Comparison of ENCODE assay signal across 11 cellular contexts in genomic region chr6:37260063-37260843, GRCh38. TPM values are rescaled to one million over a fixed set of nuclear protein-coding genes. Genes with fewer than 3 reads are reported as not detected.
DNase-seq lines count a peak whose midpoint lies in the region; ATAC-seq and TF ChIP-seq lines count a peak whose summit lies in the region.
"Had no signal": no experiment of that assay in that cellular context is flagged by ENCODE, and none has a peak within 500 bp of the region (broad histone marks: within the 10 kb centered on the region; RNA-seq: fewer than 3 reads in every experiment).

No MANE protein-coding gene starts in this region.

- H3K27me3 Mint-ChIP-seq in CD8-positive, alpha-beta T cell (ENCODE audit: low read depth), result no peaks in the 10 kb centered on the region
- H3K27me3 Mint-ChIP-seq in T-helper 2 cell treated with Interferon-gamma antibody and Interleukin-4, amounts not matched to agents 5 μg/mL and 100 μg/mL, for 36 hours (ENCODE audit: low read depth), result no peaks in the 10 kb centered on the region

- peak overlapping the region; percentile 99 for H3K9ac ChIP-seq in mesenchymal stem cell (ENCODE audit: low read length)

- no peak overlapping the region for H4K8ac ChIP-seq in mesenchymal stem cell (ENCODE audit: low read length)

- H3K27me3 ChIP-seq in CD8-positive, alpha-beta T cell (ENCODE audit: insufficient read depth, low read length), result no peaks in the 10 kb centered on the region
- H3K27me3 ChIP-seq in mesenchymal stem cell (ENCODE audit: control insufficient read depth in 1 of 2, insufficient read depth in 1 of 2, low read length in 2 of 2) (no peaks in the 10 kb centered on the region), stomach (no peaks in the 10 kb centered on the region), spleen (replicated peaks in 1 of 7) (no peaks in the 10 kb centered on the region)

- peaks cover 24% of the 10 kb centered on the region for H3K4me1 ChIP-seq in CD8-positive, alpha-beta T cell (ENCODE audit: insufficient read depth, low read length)
- H3K4me1 ChIP-seq in mesenchymal stem cell (ENCODE audit: control insufficient read depth, insufficient read depth, low read depth, low read length), result peaks cover 2% of the 10 kb centered on the region
- peaks cover 14 to 64% (median 44%) of the 10 kb centered on the region in 4 donors for H3K4me1 ChIP-seq in stomach
- H3K4me1 ChIP-seq in spleen, result peaks cover 13 to 66% (median 34%) of the 10 kb centered on the region in 6 donors

- no peak overlapping the region for H2BK15ac ChIP-seq in mesenchymal stem cell (ENCODE audit: low read depth, poor library complexity, severe bottlenecking)

- no peak overlapping the region for H3K27ac ChIP-seq in CD8-positive, alpha-beta T cell (ENCODE audit: low read depth, low read length)
- no peak overlapping the region for H3K27ac ChIP-seq in mesenchymal stem cell (ENCODE audit: low read length, poor library complexity, severe bottlenecking)
- H3K27ac ChIP-seq in stomach, result peak overlapping the region in 1 of 5 donors; percentile 91
- peak overlapping the region in 4 of 8 donors; percentile 20 to 94 (median 92) for H3K27ac ChIP-seq in spleen
- H3K27ac ChIP-seq: gastroesophageal sphincter had no signal

- H3K4me2 ChIP-seq in mesenchymal stem cell (ENCODE audit: low read length, poor library complexity, severe bottlenecking), result no peak overlapping the region

- TF ChIP-seq EP300 in stomach (IDR thresholded peaks at IDR 0.05), result no peak

- H3K4me3 Mint-ChIP-seq in CD8-positive, alpha-beta T cell, result peak overlapping the region; percentile 5
- H3K4me3 Mint-ChIP-seq in T-helper 2 cell treated with Interferon-gamma antibody and Interleukin-4, amounts not matched to agents 5 μg/mL and 100 μg/mL, for 36 hours, result peak overlapping the region; percentile 96

- no peak for DNase-seq in CD8-positive, alpha-beta T cell
- peak; percentile 16 for DNase-seq in T-helper 2 cell treated with Interferon-gamma antibody and Interleukin-4, amounts not matched to agents 5 μg/mL and 100 μg/mL, for 36 hours (ENCODE audit: low spot score)
- DNase-seq in mesenchymal stem cell (no peak), EL (no peak), stomach (no peak), spleen (no peak)
- DNase-seq: activated CD4-positive, CD25-positive, alpha-beta regulatory T cell; NCI-H2227 treated with DMSO at 0.1 percent for 48 hours; stimulated activated CD4-positive, alpha-beta T cell treated with anti-CD3 and anti-CD28 coated beads, Interleukin-12 subunit alpha, Interleukin-12 subunit beta, amount 100 ng/mL, for 4 hours had no signal

- POLR2A ChIA-PET in CD8-positive, alpha-beta T cell (lab: Charles Lee), result no interaction called here

- no peak overlapping the region for H2BK120ac ChIP-seq in mesenchymal stem cell (ENCODE audit: low read depth, low read length)

- no peak for ATAC-seq in CD8-positive, alpha-beta T cell
- no peak for ATAC-seq in GM18505 (IDR thresholded peaks at IDR 0.05; ENCODE audit: unreplicated experiment)
- ATAC-seq: gastroesophageal sphincter had no signal

- CTCF ChIA-PET in CD8-positive, alpha-beta T cell (lab: Charles Lee), result interaction anchor here (1.0 to 2.6 kb wide), 3 partner anchors 50 to 375 kb away, joined by 3 to 6 read pairs (median 4); partner anchors contain the start of gene C6orf89

- intact Hi-C loops in CD8-positive, alpha-beta T cell (cut with DNase I, micrococcal nuclease), result no loop called here
- intact Hi-C loops in stomach (cut with DNase I; ENCODE audit: low total_unique reads), result no loop called here
- intact Hi-C loops in spleen (cut with DNase I; ENCODE audit: low total_unique reads), result no loop called here

- H4K91ac ChIP-seq in mesenchymal stem cell (ENCODE audit: low read length), result no peak overlapping the region

- H3K9me3 ChIP-seq in CD8-positive, alpha-beta T cell (ENCODE audit: low read length), result no peaks in the 10 kb centered on the region
- H3K9me3 ChIP-seq in mesenchymal stem cell (ENCODE audit: control insufficient read depth, low read length) (no peaks in the 10 kb centered on the region), stomach (no peaks in the 10 kb centered on the region), spleen (no peaks in the 10 kb centered on the region)
- H3K9me3 ChIP-seq: gastroesophageal sphincter had no signal

- H3K4me1 Mint-ChIP-seq in CD8-positive, alpha-beta T cell (ENCODE audit: low read depth), result peaks cover 59% of the 10 kb centered on the region
- H3K4me1 Mint-ChIP-seq in T-helper 2 cell treated with Interferon-gamma antibody and Interleukin-4, amounts not matched to agents 5 μg/mL and 100 μg/mL, for 36 hours (ENCODE audit: low read depth), result peaks cover 58% of the 10 kb centered on the region

- no peak overlapping the region for H2AFZ ChIP-seq in mesenchymal stem cell (ENCODE audit: low read depth, low read length)

- no peak overlapping the region for H3K4me3 ChIP-seq in CD8-positive, alpha-beta T cell (ENCODE audit: low read depth, low read length)
- H3K4me3 ChIP-seq in mesenchymal stem cell (ENCODE audit: insufficient read depth in 1 of 2, low read depth in 1 of 2, low read length in 2 of 2) (no peak overlapping the region), stomach (no peak overlapping the region), spleen (no peak overlapping the region)
- H3K4me3 ChIP-seq: gastroesophageal sphincter had no signal

- TF ChIP-seq POLR2A in GM18505 (IDR thresholded peaks at IDR 0.05; ENCODE audit: borderline replicate concordance, extremely low read depth, insufficient read depth, insufficient read length) (peak; percentile 39), stomach (IDR thresholded peaks at IDR 0.05) (no peak), spleen (IDR thresholded peaks at IDR 0.05) (no peak)

- H3K79me1 ChIP-seq in mesenchymal stem cell (replicated peaks; ENCODE audit: low read length, poor library complexity, severe bottlenecking), result peaks cover 7% of the 10 kb centered on the region

- H3K36me3 Mint-ChIP-seq in CD8-positive, alpha-beta T cell, result peaks cover 6% of the 10 kb centered on the region
- H3K36me3 Mint-ChIP-seq in T-helper 2 cell treated with Interferon-gamma antibody and Interleukin-4, amounts not matched to agents 5 μg/mL and 100 μg/mL, for 36 hours (ENCODE audit: low read depth), result peaks cover 24% of the 10 kb centered on the region

- no peak overlapping the region for H3K14ac ChIP-seq in mesenchymal stem cell (ENCODE audit: low read length in 2 of 2)

- no peaks in the 10 kb centered on the region for H3K36me3 ChIP-seq in CD8-positive, alpha-beta T cell (ENCODE audit: insufficient read depth, low read length)
- H3K36me3 ChIP-seq in mesenchymal stem cell (ENCODE audit: control insufficient read depth in 1 of 2, insufficient read depth in 2 of 2, low read depth in 1 of 2, low read length in 2 of 2) (no peaks in the 10 kb centered on the region), stomach (no peaks in the 10 kb centered on the region), spleen (no peaks in the 10 kb centered on the region)
- H3K36me3 ChIP-seq: gastroesophageal sphincter had no signal

- TF ChIP-seq CTCF in CD8-positive, alpha-beta T cell (IDR thresholded peaks at IDR 0.05), result no peak
- no peak for TF ChIP-seq CTCF in stomach (IDR thresholded peaks at IDR 0.05)
- TF ChIP-seq CTCF in spleen (IDR thresholded peaks at IDR 0.05 in 8 of 11, conservative IDR thresholded peaks at IDR 0.05 in 3 of 11), result no peak

- H3K23ac ChIP-seq in mesenchymal stem cell (ENCODE audit: low read length in 2 of 2), result no peak overlapping the region

- no peak overlapping the region for H3K4ac ChIP-seq in mesenchymal stem cell (ENCODE audit: low read depth in 1 of 2, low read length in 2 of 2)

- no peak overlapping the region for H3K18ac ChIP-seq in mesenchymal stem cell (ENCODE audit: low read depth in 1 of 2, low read length in 2 of 2)

- H2BK5ac ChIP-seq in mesenchymal stem cell (ENCODE audit: low read depth, low read length, poor library complexity, severe bottlenecking), result no peak overlapping the region

- peak overlapping the region; percentile 69 for H3K27ac Mint-ChIP-seq in CD8-positive, alpha-beta T cell
- peak overlapping the region; percentile 95 for H3K27ac Mint-ChIP-seq in T-helper 2 cell treated with Interferon-gamma antibody and Interleukin-4, amounts not matched to agents 5 μg/mL and 100 μg/mL, for 36 hours

- no peak overlapping the region for H2BK12ac ChIP-seq in mesenchymal stem cell (ENCODE audit: low read length in 2 of 2)

- H2AK5ac ChIP-seq in mesenchymal stem cell (ENCODE audit: low read length, severe bottlenecking), result no peak overlapping the region

- no peaks in the 10 kb centered on the region for H3K9me3 Mint-ChIP-seq in CD8-positive, alpha-beta T cell
- H3K9me3 Mint-ChIP-seq in T-helper 2 cell treated with Interferon-gamma antibody and Interleukin-4, amounts not matched to agents 5 μg/mL and 100 μg/mL, for 36 hours, result no peaks in the 10 kb centered on the region

- WGBS in mesenchymal stem cell, result 97% methylated on average over 1 of the region's 3 CpGs
- WGBS in stomach, 5 donors, result 81 to 90% (median 82%) methylated on average over 3 of the region's 3 CpGs
- WGBS in spleen, 5 donors, result 63 to 77% (median 65%) methylated on average over 3 of the region's 3 CpGs

RNA-seq across cellular contexts. Expression of gene TMEM217, which starts 2.3 kb away (rescaled TPM):
- 1 to 10 TPM in 1 of 2 experiments, under 1 TPM in 1; 0.27 to 1.2 TPM for total RNA-seq in CD8-positive, alpha-beta T cell
- polyA plus RNA-seq in mesenchymal stem cell (2013, experiment 1 of 2), result 2.0 TPM
- 2.5 TPM for polyA plus RNA-seq in mesenchymal stem cell (2013, experiment 2 of 2)
- total RNA-seq in stomach (under 1 TPM in 1 of 5 donors, not detected in 4; 0.87 TPM), spleen (1 to 10 TPM in 1 of 7 donors, under 1 TPM in 4, not detected in 2; 0.32 to 2.3 (median 0.84) TPM)
- polyA plus RNA-seq in stomach (1 to 10 TPM in 1 of 3 donors, under 1 TPM in 1, not detected in 1; 0.60 to 1.2 TPM), spleen (under 1 TPM; 0.58 to 0.91 (median 0.74) TPM)

RNA-seq across cellular contexts. Expression of gene TBC1D22B, which starts 2.7 kb away (rescaled TPM):
- total RNA-seq in CD8-positive, alpha-beta T cell, result 1 to 10 TPM; 6.7 to 6.8 TPM
- polyA plus RNA-seq in mesenchymal stem cell (2013, experiment 1 of 2), result 7.1 TPM
- 7.1 TPM for polyA plus RNA-seq in mesenchymal stem cell (2013, experiment 2 of 2)
- 10 to 100 TPM in 1 of 5 donors, 1 to 10 TPM in 4; 3.5 to 16.3 (median 6.4) TPM for total RNA-seq in stomach
- polyA plus RNA-seq in stomach, result 1 to 10 TPM; 5.8 to 6.4 (median 5.9) TPM
- total RNA-seq in spleen, result 10 to 100 TPM in 4 of 7 donors, 1 to 10 TPM in 3; 8.7 to 12.7 (median 10.7) TPM
- 1 to 10 TPM; 4.2 to 6.1 (median 4.7) TPM for polyA plus RNA-seq in spleen
